In the genomic region with DNA sequence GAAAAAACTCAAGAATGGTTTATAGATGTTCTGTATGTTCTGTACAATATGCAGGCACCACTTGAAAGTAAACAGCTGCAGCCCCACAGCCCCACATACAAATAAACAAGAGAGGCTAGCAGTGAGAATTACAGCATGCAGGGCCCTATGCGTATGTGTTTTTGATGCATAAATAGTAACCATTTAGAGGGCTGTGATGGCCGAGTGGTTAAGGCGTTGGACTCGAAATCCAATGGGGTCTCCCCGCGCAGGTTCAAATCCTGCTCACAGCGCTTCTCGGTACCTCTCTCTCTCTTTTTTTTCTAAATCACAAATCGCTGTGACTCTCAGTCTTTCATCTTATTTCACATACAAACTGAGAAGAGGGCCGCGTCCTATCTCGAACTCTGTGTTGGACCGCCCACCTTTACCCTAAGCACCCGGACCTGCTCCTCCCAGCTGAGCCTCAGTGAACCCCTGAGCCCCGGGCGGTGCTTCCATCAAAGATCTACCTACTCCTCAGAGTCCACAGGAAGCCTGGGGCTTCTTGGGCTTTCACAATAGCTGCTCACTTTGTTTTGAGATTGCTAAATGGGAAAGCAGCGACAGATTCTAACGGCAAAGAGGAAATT, we compare ENCODE assay signal across 1 cellular context.
TF ChIP-seq lines count a peak whose summit lies in the region.

No MANE protein-coding gene starts in this region.

TF ChIP-seq in HCT116, 20 proteins besides CTCF, POLR2A, EP300 and RAD21 (continued from another document):
- no peak for TF ChIP-seq YY1 (IDR thresholded peaks at IDR 0.05; ENCODE audit: extremely low read depth, insufficient replicate concordance, low read depth, low read length)
- no peak for TF ChIP-seq ZNF274 (IDR thresholded peaks at IDR 0.05; ENCODE audit: low read depth, low read length)
